Comparison of ENCODE assay signal across 9 cellular contexts in genomic region chr11:73875380-73875779, GRCh38. TPM values are rescaled to one million over a fixed set of nuclear protein-coding genes. Genes with fewer than 3 reads are reported as not detected.
DNase-seq lines count a peak whose midpoint lies in the region; ATAC-seq and TF ChIP-seq lines count a peak whose summit lies in the region.
"Had no signal": no experiment of that assay in that cellular context is flagged by ENCODE, and none has a peak within 500 bp of the region (broad histone marks: within the 10 kb centered on the region; RNA-seq: fewer than 3 reads in every experiment).

No MANE protein-coding gene starts in this region.

- peaks cover 21% of the 10 kb centered on the region for H3K4me1 ChIP-seq in CD8-positive, alpha-beta T cell (ENCODE audit: insufficient read depth, low read length)
- H3K4me1 ChIP-seq in Loucy (ENCODE audit: insufficient read depth, low read length, poor library complexity, severe bottlenecking), result peaks cover 25% of the 10 kb centered on the region

- peak overlapping the region; percentile 91 for H3K9ac ChIP-seq in Loucy (ENCODE audit: low read depth, low read length, poor library complexity, severe bottlenecking)

- no peaks in the 10 kb centered on the region for H3K9me2 ChIP-seq in Loucy (replicated peaks; ENCODE audit: low read depth, low read length)

- peaks cover 9% of the 10 kb centered on the region for H3K36me3 ChIP-seq in CD8-positive, alpha-beta T cell (ENCODE audit: insufficient read depth, low read length)
- H3K36me3 ChIP-seq in Loucy (ENCODE audit: insufficient read depth, low read length), result peaks cover 15% of the 10 kb centered on the region; the same call in 1 of the 2 replicates

- H3K4me3 Mint-ChIP-seq in CD8-positive, alpha-beta T cell, result peak overlapping the region; percentile 97
- peak overlapping the region; percentile 99 for H3K4me3 Mint-ChIP-seq in natural killer cell

- H3K27ac Mint-ChIP-seq in CD8-positive, alpha-beta T cell, result peak overlapping the region; percentile 98
- peak overlapping the region; percentile 97 to 100 for H3K27ac Mint-ChIP-seq in natural killer cell

- intact Hi-C loops in CD8-positive, alpha-beta T cell (cut with DNase I, micrococcal nuclease), result loop anchor here in 1 of 2 experiments (5.0 to 10.0 kb wide), 5 partner anchors 522 to 1951 kb away; partner anchors contain the start of genes ATG16L2, FCHSD2, PGM2L1 and RNF121
- intact Hi-C loops in natural killer cell (cut with micrococcal nuclease), result loop anchor here (10.0 kb wide), 1 partner anchor 91 kb away; the partner anchor contains the start of gene MRPL48

- H3K79me2 ChIP-seq in Loucy (ENCODE audit: insufficient read depth, low read length), result peaks cover 59% of the 10 kb centered on the region

- POLR2A ChIA-PET in CD8-positive, alpha-beta T cell (lab: Charles Lee), result interaction anchor here (0.9 to 1.3 kb wide), 2 partner anchors 9 to 114 kb away, joined by 3 read pairs; no protein-coding TSS in a partner anchor

- H3K27me3 ChIP-seq in CD8-positive, alpha-beta T cell (ENCODE audit: insufficient read depth, low read length), result no peaks in the 10 kb centered on the region
- H3K27me3 ChIP-seq in Loucy (ENCODE audit: insufficient read depth, low read length, poor library complexity, severe bottlenecking), result no peaks in the 10 kb centered on the region

- H3K27me3 Mint-ChIP-seq in CD8-positive, alpha-beta T cell (ENCODE audit: low read depth), result no peaks in the 10 kb centered on the region
- no peaks in the 10 kb centered on the region for H3K27me3 Mint-ChIP-seq in natural killer cell (ENCODE audit: low read depth in 2 of 2)

- no peaks in the 10 kb centered on the region for H3K9me3 ChIP-seq in CD8-positive, alpha-beta T cell (ENCODE audit: low read length)
- H3K9me3 ChIP-seq in Loucy (ENCODE audit: insufficient read depth, low read depth, low read length), result no peaks in the 10 kb centered on the region

- H3K4me1 Mint-ChIP-seq in CD8-positive, alpha-beta T cell (ENCODE audit: low read depth), result peaks cover 42% of the 10 kb centered on the region
- H3K4me1 Mint-ChIP-seq in natural killer cell, result peaks cover 40 to 42% of the 10 kb centered on the region in 2 donors

- peaks cover 60% of the 10 kb centered on the region for H3K36me3 Mint-ChIP-seq in CD8-positive, alpha-beta T cell
- H3K36me3 Mint-ChIP-seq in natural killer cell, result no peaks in the 10 kb centered on the region

- no peak for DNase-seq in CD8-positive, alpha-beta T cell
- DNase-seq in choroid plexus epithelial cell (ENCODE audit: low read depth) (no peak), natural killer cell (no peak), NCI-H524 (lab: John Stamatoyannopoulos, UW) (no peak), hepatic stellate cell (ENCODE audit: low spot score) (no peak)
- DNase-seq: stimulated activated naive CD4-positive, alpha-beta T cell had no signal

- no peaks in the 10 kb centered on the region for H3K9me3 Mint-ChIP-seq in CD8-positive, alpha-beta T cell
- H3K9me3 Mint-ChIP-seq in natural killer cell, result no peaks in the 10 kb centered on the region

- no peak for ATAC-seq in CD8-positive, alpha-beta T cell
- ATAC-seq in natural killer cell (no peak), GM21423 (IDR thresholded peaks at IDR 0.05; ENCODE audit: unreplicated experiment) (no peak), HG02678 (IDR thresholded peaks at IDR 0.05; ENCODE audit: unreplicated experiment) (no peak)

- H3K4me2 ChIP-seq in Loucy (ENCODE audit: low read depth, low read length, poor library complexity, severe bottlenecking), result peak overlapping the region; percentile 98

- CTCF ChIA-PET in CD8-positive, alpha-beta T cell (lab: Charles Lee), result no interaction called here

- H3F3A ChIP-seq in Loucy (ENCODE audit: low read depth), result no peaks in the 10 kb centered on the region

- no peak for TF ChIP-seq CTCF in CD8-positive, alpha-beta T cell (IDR thresholded peaks at IDR 0.05)
- no peak for TF ChIP-seq CTCF in Loucy (conservative IDR thresholded peaks at IDR 0.05; ENCODE audit: low read length)
- no peak for TF ChIP-seq CTCF in choroid plexus epithelial cell (conservative IDR thresholded peaks at IDR 0.05; ENCODE audit: low read depth, low read length)
- no peak for TF ChIP-seq CTCF in natural killer cell (IDR thresholded peaks at IDR 0.05)

- H3K27ac ChIP-seq in CD8-positive, alpha-beta T cell (ENCODE audit: low read depth, low read length), result peak overlapping the region; percentile 79

- no peak overlapping the region for H2AFZ ChIP-seq in Loucy (ENCODE audit: low read length)

- peak overlapping the region; percentile 79 for H3K4me3 ChIP-seq in CD8-positive, alpha-beta T cell (ENCODE audit: low read depth, low read length)
- H3K4me3 ChIP-seq in Loucy (ENCODE audit: low read length, poor library complexity, severe bottlenecking) (peak overlapping the region; percentile 92), choroid plexus epithelial cell (ENCODE audit: low read depth, low read length) (peak overlapping the region; percentile 94)

- peaks cover 7% of the 10 kb centered on the region for H4K20me1 ChIP-seq in Loucy (ENCODE audit: insufficient read depth, low read length, poor library complexity, severe bottlenecking)

RNA-seq across cellular contexts. Expression of gene COA4, which starts 1.3 kb away (rescaled TPM):
- total RNA-seq in CD8-positive, alpha-beta T cell, result 10 to 100 TPM; 22.0 to 25.1 TPM
- total RNA-seq in natural killer cell, result 10 to 100 TPM; 23.0 to 32.9 (median 26.0) TPM

RNA-seq across cellular contexts. Expression of gene PAAF1, which starts 1.4 kb away (rescaled TPM):
- total RNA-seq in CD8-positive, alpha-beta T cell, result 1 to 10 TPM; 6.2 to 6.4 TPM
- total RNA-seq in natural killer cell, result 10 to 100 TPM; 12.0 to 14.9 (median 13.7) TPM
